ENCODE assay signal across 8 cellular contexts in the genomic region with DNA sequence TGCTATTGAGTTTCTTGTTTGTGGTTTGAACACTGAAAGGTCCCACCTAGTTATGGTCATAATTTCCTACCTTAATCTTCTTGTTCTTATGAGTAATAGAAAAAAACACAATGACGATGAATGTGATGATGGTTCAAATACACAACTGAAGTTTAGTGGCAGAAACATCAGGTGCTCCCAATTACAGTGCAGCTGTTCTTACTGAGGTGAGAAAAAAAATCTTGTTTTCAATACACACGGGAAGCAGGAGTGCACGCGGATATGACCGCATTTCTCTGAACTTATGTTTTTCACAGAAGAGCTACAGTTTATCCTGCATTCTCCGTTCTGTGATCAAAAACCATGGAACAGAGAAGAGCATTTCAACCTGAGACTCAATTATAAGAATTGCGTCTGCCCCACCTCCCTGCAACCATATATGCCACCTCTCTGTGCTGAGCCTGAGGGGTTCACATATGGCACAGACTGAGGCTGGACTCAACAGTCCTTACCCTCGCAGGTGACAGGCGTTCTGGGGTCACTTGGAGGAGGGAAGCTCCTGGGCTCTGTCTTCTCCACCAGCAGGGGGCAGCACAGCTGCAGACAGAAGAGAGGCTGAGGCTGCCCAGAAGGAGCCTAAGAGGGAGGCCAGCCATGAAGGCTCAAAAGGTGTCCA.
A peak's percentile ranks its signal among the peaks of the same experiment; 100 is the strongest.
DNase-seq lines count a peak whose midpoint lies in the region; ATAC-seq and TF ChIP-seq lines count a peak whose summit lies in the region.

No MANE protein-coding gene starts in this region.

- H3K27me3 ChIP-seq in CD8-positive, alpha-beta T cell (ENCODE audit: insufficient read depth, low read length) = no peaks in the 10 kb centered on the region
- H3K27me3 ChIP-seq in HL-60 (ENCODE audit: insufficient read depth, poor library complexity, severe bottlenecking) = no peaks in the 10 kb centered on the region
- H3K27me3 ChIP-seq in hepatocyte = no peaks in the 10 kb centered on the region

- TF ChIP-seq CTCF in CD8-positive, alpha-beta T cell (IDR thresholded peaks at IDR 0.05) = peak; percentile 78
- TF ChIP-seq CTCF in HL-60 (IDR thresholded peaks at IDR 0.05; ENCODE audit: insufficient read depth, low read length) (peak; percentile 86), hepatocyte (IDR thresholded peaks at IDR 0.05; ENCODE audit: poor library complexity) (peak; percentile 69)

- no peak overlapping the region for H3K4me2 ChIP-seq in hepatocyte

- WGBS in hepatocyte (ENCODE audit: low lambda C conversion rate, missing lambda C conversion rate) = 51% methylated on average over 9 of the region's 9 CpGs

- H3K4me1 Mint-ChIP-seq in CD8-positive, alpha-beta T cell (ENCODE audit: low read depth) = peaks cover 54% of the 10 kb centered on the region

- no peaks in the 10 kb centered on the region for H3K36me3 ChIP-seq in CD8-positive, alpha-beta T cell (ENCODE audit: insufficient read depth, low read length)
- H3K36me3 ChIP-seq in hepatocyte (replicated peaks; ENCODE audit: insufficient read depth, low read depth) = no peaks in the 10 kb centered on the region

- peaks cover 38% of the 10 kb centered on the region for H3K4me1 ChIP-seq in CD8-positive, alpha-beta T cell (ENCODE audit: insufficient read depth, low read length)
- H3K4me1 ChIP-seq in hepatocyte (ENCODE audit: insufficient read depth) = peaks cover 19% of the 10 kb centered on the region

- H3K4me3 Mint-ChIP-seq in CD8-positive, alpha-beta T cell = no peak overlapping the region

- no peaks in the 10 kb centered on the region for H3K79me2 ChIP-seq in hepatocyte

- H3K4me3 ChIP-seq in CD8-positive, alpha-beta T cell (ENCODE audit: low read depth, low read length) = no peak overlapping the region
- H3K4me3 ChIP-seq in HL-60 (replicated peaks; ENCODE audit: insufficient read depth, low read length) = no peak overlapping the region
- no peak overlapping the region for H3K4me3 ChIP-seq in hepatocyte

- peak overlapping the region; percentile 85 for H3K27ac Mint-ChIP-seq in CD8-positive, alpha-beta T cell
- no peak overlapping the region for H3K27ac Mint-ChIP-seq in activated naive CD4-positive, alpha-beta T cell treated with anti-CD3 and anti-CD28 coated beads, Interleukin-2, amount 50 U/mL, for 72 hours

- H4K20me1 ChIP-seq in hepatocyte (ENCODE audit: insufficient read depth, poor library complexity, severe bottlenecking) = no peaks in the 10 kb centered on the region

- H3K27ac ChIP-seq in CD8-positive, alpha-beta T cell (ENCODE audit: low read depth, low read length) = no peak overlapping the region
- no peak overlapping the region for H3K27ac ChIP-seq in HL-60 (replicated peaks)
- H3K27ac ChIP-seq in hepatocyte = peak overlapping the region; percentile 91

- intact Hi-C loops in CD8-positive, alpha-beta T cell (cut with DNase I, micrococcal nuclease) = loop anchor here (1.0 to 5.0 kb wide), 6 partner anchors 19 to 168 kb away; no protein-coding TSS in a partner anchor

- no peaks in the 10 kb centered on the region for H3K27me3 Mint-ChIP-seq in CD8-positive, alpha-beta T cell (ENCODE audit: low read depth)

- peak; percentile 80 for ATAC-seq in CD8-positive, alpha-beta T cell
- ATAC-seq in SK-N-SH treated with all-trans-retinoic acid at 6 μM for 48 hours (peak; percentile 94), HG03520 (IDR thresholded peaks at IDR 0.05; ENCODE audit: unreplicated experiment) (no peak), HG03025 (IDR thresholded peaks at IDR 0.05; ENCODE audit: low FRiP score, unreplicated experiment) (no peak)
- ATAC-seq in activated naive CD4-positive, alpha-beta T cell treated with anti-CD3 and anti-CD28 coated beads, Interleukin-2, amount 50 U/mL, for 72 hours = peak; percentile 83 to 87

- no peaks in the 10 kb centered on the region for H3K9me2 ChIP-seq in hepatocyte (replicated peaks; ENCODE audit: insufficient read depth)

- POLR2A ChIA-PET in CD8-positive, alpha-beta T cell (lab: Charles Lee) = interaction anchor here (0.8 to 3.0 kb wide), 12 partner anchors 8 to 96 kb away, joined by 3 to 26 read pairs (median 4); no protein-coding TSS in a partner anchor

- no peaks in the 10 kb centered on the region for H3K36me3 Mint-ChIP-seq in CD8-positive, alpha-beta T cell
- H3K36me3 Mint-ChIP-seq in activated naive CD4-positive, alpha-beta T cell treated with anti-CD3 and anti-CD28 coated beads, Interleukin-2, amount 50 U/mL, for 72 hours = no peaks in the 10 kb centered on the region

- CTCF ChIA-PET in CD8-positive, alpha-beta T cell (lab: Charles Lee) = interaction anchor here (0.8 to 11.3 kb wide), 36 partner anchors 8 to 350 kb away, joined by 3 to 173 read pairs (median 10); no protein-coding TSS in a partner anchor

- H3K9me3 ChIP-seq in CD8-positive, alpha-beta T cell (ENCODE audit: low read length) = no peaks in the 10 kb centered on the region
- no peaks in the 10 kb centered on the region for H3K9me3 ChIP-seq in hepatocyte (ENCODE audit: low read depth)

- peak; percentile 35 to 86 (median 68) for DNase-seq in CD8-positive, alpha-beta T cell
- peak; percentile 30 to 49 for DNase-seq in HL-60 (ENCODE audit: low read depth in 1 of 2, low spot score in 1 of 2)
- DNase-seq in activated naive CD4-positive, alpha-beta T cell treated with anti-CD3 and anti-CD28 coated beads, Interleukin-2, amount 50 U/mL, for 72 hours (ENCODE audit: low spot score in 2 of 2) = peak in 1 of 2 donors; percentile 76
- peak; percentile 75 for DNase-seq in hepatocyte (ENCODE audit: low spot score)
- peak; percentile 43 to 59 (median 57) for DNase-seq in stimulated activated CD4-positive, alpha-beta T cell treated with anti-CD3 and anti-CD28 coated beads, Interleukin-12 subunit alpha, Interleukin-12 subunit beta, amount 100 ng/mL, for 48 hours (ENCODE audit: low read depth in 2 of 3, low spot score in 1 of 3)

- no peaks in the 10 kb centered on the region for H3K9me3 Mint-ChIP-seq in CD8-positive, alpha-beta T cell
- no peaks in the 10 kb centered on the region for H3K9me3 Mint-ChIP-seq in activated naive CD4-positive, alpha-beta T cell treated with anti-CD3 and anti-CD28 coated beads, Interleukin-2, amount 50 U/mL, for 72 hours

- no peak overlapping the region for H2AFZ ChIP-seq in hepatocyte

TF ChIP-seq in SK-N-SH treated with all-trans-retinoic acid at 6 μM for 48 hours, 23 proteins besides CTCF, POLR2A, EP300 and RAD21:
- TF ChIP-seq OSR1 (CRISPR knock-in tag; IDR thresholded peaks at IDR 0.05) (no peak), ZFP3 (CRISPR knock-in tag; IDR thresholded peaks at IDR 0.05) (no peak), CSDC2 (CRISPR knock-in tag; IDR thresholded peaks at IDR 0.05) (no peak), ARNTL (CRISPR knock-in tag; IDR thresholded peaks at IDR 0.05; ENCODE audit: borderline replicate concordance, low read depth) (no peak), ZC3H10 (CRISPR knock-in tag; IDR thresholded peaks at IDR 0.05) (0 out of 2 replicates have a peak, but pooled peaks have one; percentile 5)

Comparison
In these comparisons a context has a peak if more than half of its experiments do, and no peak if none do; other contexts are left out.
1. ATAC-seq: peak in CD8-positive, alpha-beta T cell (single experiment), SK-N-SH treated with all-trans-retinoic acid at 6 μM for 48 hours (single experiment) and activated naive CD4-positive, alpha-beta T cell treated with anti-CD3 and anti-CD28 coated beads, Interleukin-2, amount 50 U/mL, for 72 hours (2 of 2); none in HG03520 (single experiment) and HG03025 (single experiment).
2. Peak in every context shown above with its lines, with median percentiles within 50 percentile points of each other: CTCF ChIP-seq.